7 cellular contexts compared by ENCODE assay signal in the genomic region with DNA sequence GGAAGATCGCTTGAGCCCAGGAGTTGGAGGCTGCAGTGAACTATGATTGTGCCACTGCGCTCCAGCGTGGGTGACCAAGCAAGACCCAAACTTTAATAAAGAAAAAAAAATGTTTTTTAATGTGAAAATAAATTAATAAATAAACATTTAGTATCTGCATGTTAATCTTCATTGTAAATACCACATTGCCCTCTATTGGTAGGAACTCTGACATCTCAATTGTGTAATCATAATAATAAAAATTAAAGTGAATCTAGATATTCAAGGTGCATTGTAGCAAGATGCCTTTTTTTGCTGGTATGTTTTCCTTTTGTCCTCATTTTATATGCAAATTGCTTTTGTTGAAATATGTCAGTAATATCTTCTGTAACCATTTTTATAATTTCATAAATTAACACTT.
DNase-seq lines count a peak whose midpoint lies in the region; ATAC-seq, FAIRE-seq and TF ChIP-seq lines count a peak whose summit lies in the region.

No MANE protein-coding gene starts in this region.

- ATAC-seq in HG02798 (IDR thresholded peaks at IDR 0.05; ENCODE audit: poor library complexity, unreplicated experiment): no peak

- TF ChIP-seq CTCF in GM12865 (IDR thresholded peaks at IDR 0.05; ENCODE audit: insufficient read depth, low read depth, low read length, missing control alignments) (peak; percentile 10), retinal pigment epithelial cell (conservative IDR thresholded peaks at IDR 0.05; ENCODE audit: low read depth, low read length) (peak; percentile 37)

- DNase-seq in GM12865 (ENCODE audit: low read depth): no peak
- peak; percentile 56 for DNase-seq in NCI-H446 treated with DMSO at 0.1 percent for 48 hours (lab: John Stamatoyannopoulos, UW)
- DNase-seq in retinal pigment epithelial cell (ENCODE audit: low read depth): no peak
- DNase-seq in SKM-1 treated with dmso at 0.1 percent for 144 hours (lab: John Stamatoyannopoulos, UW; ENCODE audit: unreplicated experiment): no peak
- DNase-seq in HuH-7 (ENCODE audit: low spot score): no peak

- H3K4me3 ChIP-seq in GM12865 (ENCODE audit: low read depth, low read length) (no peak overlapping the region), retinal pigment epithelial cell (ENCODE audit: low read length) (no peak overlapping the region)

- FAIRE-seq in endometrium (lab: Jason Lieb, UNC): peak; percentile 97
